ENCODE assay signal across 8 cellular contexts in genomic region chr4:6720202-6720699, GRCh38. TPM values are rescaled to one million over a fixed set of nuclear protein-coding genes. Genes with fewer than 3 reads are reported as not detected.
DNase-seq lines count a peak whose midpoint lies in the region; ATAC-seq and TF ChIP-seq lines count a peak whose summit lies in the region.

No MANE protein-coding gene starts in this region.

- no peak for ATAC-seq in GM21737 (IDR thresholded peaks at IDR 0.05; ENCODE audit: unreplicated experiment)

- POLR2A ChIA-PET in AG04449 (lab: Yijun Ruan, JAX): interaction anchor here (1.0 kb wide), 1 partner anchor 347 kb away, joined by 3 read pairs; no protein-coding TSS in a partner anchor

- no peaks in the 10 kb centered on the region for H3K9me3 Mint-ChIP-seq in activated CD4-positive, alpha-beta T cell treated with anti-CD3 and anti-CD28 coated beads, Interleukin-2, amount 10 ng/mL, durations not matched to agents 24 days and 14 days

- no peak overlapping the region for H3K4me3 Mint-ChIP-seq in activated CD4-positive, alpha-beta T cell treated with anti-CD3 and anti-CD28 coated beads, Interleukin-2, amount 10 ng/mL, durations not matched to agents 24 days and 14 days

- TF ChIP-seq CTCF in AG04449 (IDR thresholded peaks at IDR 0.05; ENCODE audit: insufficient read depth, low read length, missing control alignments): peak; percentile 98

- no peak for DNase-seq in AG04449 (ENCODE audit: low read depth, low spot score)
- peak; percentile 87 for DNase-seq in GM19240 (ENCODE audit: insufficient read length, low spot score)
- peak; percentile 37 for DNase-seq in NCI-H345 treated with DMSO at 0.1 percent for 48 hours (lab: John Stamatoyannopoulos, UW; ENCODE audit: unreplicated experiment)
- peak; percentile 95 for DNase-seq in activated CD4-positive, alpha-beta T cell treated with anti-CD3 and anti-CD28 coated beads, Interleukin-2, amount 10 ng/mL, durations not matched to agents 24 days and 14 days
- DNase-seq in cerebellar cortex (ENCODE audit: low spot score): peak; percentile 70
- peak; percentile 95 for DNase-seq in left kidney (ENCODE audit: low read depth, low spot score)
- peak; percentile 86 for DNase-seq in stimulated activated CD4-positive, alpha-beta T cell treated with anti-CD3 and anti-CD28 coated beads, Interleukin-4, amount 100 ng/mL, for 1 hour

- no peak overlapping the region for H3K27ac Mint-ChIP-seq in activated CD4-positive, alpha-beta T cell treated with anti-CD3 and anti-CD28 coated beads, Interleukin-2, amount 10 ng/mL, durations not matched to agents 24 days and 14 days

- CTCF ChIA-PET in AG04449 (lab: Yijun Ruan, JAX): interaction anchor here (0.6 to 10.8 kb wide), 33 partner anchors 8 to 410 kb away, joined by 3 to 308 read pairs (median 5); partner anchors contain the start of genes GRPEL1, MRFAP1L1, TADA2B and TBC1D14

- H3K4me3 ChIP-seq in AG04449 (ENCODE audit: low read depth, low read length): no peak overlapping the region

- peaks cover 15% of the 10 kb centered on the region for H3K36me3 Mint-ChIP-seq in activated CD4-positive, alpha-beta T cell treated with anti-CD3 and anti-CD28 coated beads, Interleukin-2, amount 10 ng/mL, durations not matched to agents 24 days and 14 days (ENCODE audit: low read depth)

- intact Hi-C loops in activated CD4-positive, alpha-beta T cell treated with anti-CD3 and anti-CD28 coated beads, Interleukin-2, amount 10 ng/mL, durations not matched to agents 24 days and 14 days (cut with micrococcal nuclease): loop anchor here (1.0 to 5.0 kb wide), 3 partner anchors 154 to 612 kb away; partner anchors contain the start of gene GRPEL1

- peaks cover 3% of the 10 kb centered on the region for H3K27me3 Mint-ChIP-seq in activated CD4-positive, alpha-beta T cell treated with anti-CD3 and anti-CD28 coated beads, Interleukin-2, amount 10 ng/mL, durations not matched to agents 24 days and 14 days

- H3K4me1 Mint-ChIP-seq in activated CD4-positive, alpha-beta T cell treated with anti-CD3 and anti-CD28 coated beads, Interleukin-2, amount 10 ng/mL, durations not matched to agents 24 days and 14 days: peaks cover 22% of the 10 kb centered on the region

RNA-seq across cellular contexts. Expression of gene BLOC1S4, which starts 4.3 kb away (rescaled TPM):
- total RNA-seq in activated CD4-positive, alpha-beta T cell treated with anti-CD3 and anti-CD28 coated beads, Interleukin-2, amount 10 ng/mL, durations not matched to agents 24 days and 14 days: 20.1 and 21.4 TPM in 2 replicates

RNA-seq across cellular contexts. Expression of gene MRFAP1L1, which starts 10.6 kb away (rescaled TPM):
- total RNA-seq in activated CD4-positive, alpha-beta T cell treated with anti-CD3 and anti-CD28 coated beads, Interleukin-2, amount 10 ng/mL, durations not matched to agents 24 days and 14 days: 51.4 TPM in 2 replicates

RNA-seq across cellular contexts. Expression of gene S100P, which starts 26.6 kb away (rescaled TPM):
- 2.1 and 2.8 TPM in 2 replicates for total RNA-seq in activated CD4-positive, alpha-beta T cell treated with anti-CD3 and anti-CD28 coated beads, Interleukin-2, amount 10 ng/mL, durations not matched to agents 24 days and 14 days
